In genomic region chr15:70362911-70363310, GRCh38 we compare ENCODE assay signal across 8 cellular contexts.
DNase-seq lines count a peak whose midpoint lies in the region; ATAC-seq and TF ChIP-seq lines count a peak whose summit lies in the region.

No MANE protein-coding gene starts in this region.

- H3K9me3 ChIP-seq in GM23248 (ENCODE audit: low read depth) (no peaks in the 10 kb centered on the region), right atrium auricular region (no peaks in the 10 kb centered on the region), thoracic aorta (no peaks in the 10 kb centered on the region)

- ATAC-seq in thoracic aorta (ENCODE audit: insufficient number of reproducible peaks, low FRiP score, low read depth) (no peak), HG03159 (IDR thresholded peaks at IDR 0.05; ENCODE audit: unreplicated experiment) (no peak)
- no peak for ATAC-seq in stimulated activated naive B cell treated with anti-CD40 and anti-IgM and Interleukin-4, amounts not matched to agents 10 μg/mL and 1 μg/mL and 100 μg/mL, for 72 hours (replicated peaks)

- H2AFZ ChIP-seq in GM23248: no peak overlapping the region

- peaks cover 0 to 8% of the 10 kb centered on the region in 2 donors for H3K27me3 Mint-ChIP-seq in stimulated activated naive B cell treated with anti-CD40 and anti-IgM and Interleukin-4, amounts not matched to agents 10 μg/mL and 1 μg/mL and 100 μg/mL, for 72 hours

- DNase-seq in 8988T: peak; percentile 55
- DNase-seq in GM23248: peak; percentile 33
- peak; percentile 58 for DNase-seq in right atrium auricular region (ENCODE audit: low spot score)
- no peak for DNase-seq in thoracic aorta (ENCODE audit: low spot score)
- no peak for DNase-seq in stimulated activated naive B cell treated with anti-CD40 and anti-IgM and Interleukin-4, amounts not matched to agents 10 μg/mL and 1 μg/mL and 100 μg/mL, for 72 hours
- DNase-seq in SIG-M5 (lab: John Stamatoyannopoulos, UW): no peak

- H3K27me3 ChIP-seq in GM23248 (replicated peaks; ENCODE audit: insufficient read depth) (no peaks in the 10 kb centered on the region), right atrium auricular region (no peaks in the 10 kb centered on the region), thoracic aorta (replicated peaks; ENCODE audit: insufficient read depth) (no peaks in the 10 kb centered on the region)

- H3K27ac Mint-ChIP-seq in stimulated activated naive B cell treated with anti-CD40 and anti-IgM and Interleukin-4, amounts not matched to agents 10 μg/mL and 1 μg/mL and 100 μg/mL, for 72 hours: no peak overlapping the region

- H3K36me3 Mint-ChIP-seq in stimulated activated naive B cell treated with anti-CD40 and anti-IgM and Interleukin-4, amounts not matched to agents 10 μg/mL and 1 μg/mL and 100 μg/mL, for 72 hours: no peaks in the 10 kb centered on the region

- H3K4me1 ChIP-seq in GM23248 (ENCODE audit: insufficient read depth) (no peaks in the 10 kb centered on the region), right atrium auricular region (no peaks in the 10 kb centered on the region), thoracic aorta (ENCODE audit: control insufficient read depth in 1 of 2, low read depth in 2 of 2) (no peaks in the 10 kb centered on the region)

- no peaks in the 10 kb centered on the region for H4K20me1 ChIP-seq in GM23248 (ENCODE audit: insufficient read depth)

- H3K9me3 Mint-ChIP-seq in stimulated activated naive B cell treated with anti-CD40 and anti-IgM and Interleukin-4, amounts not matched to agents 10 μg/mL and 1 μg/mL and 100 μg/mL, for 72 hours: peaks cover 2 to 3% of the 10 kb centered on the region in 2 donors

- peaks cover 8% of the 10 kb centered on the region; the same call in 1 of the 2 replicates for H3F3A ChIP-seq in GM23248 (ENCODE audit: insufficient read depth)

- no peaks in the 10 kb centered on the region for H3K9me2 ChIP-seq in GM23248 (ENCODE audit: insufficient read depth)

- no peak overlapping the region for H3K4me2 ChIP-seq in GM23248 (ENCODE audit: unreplicated experiment)

- H3K4me3 Mint-ChIP-seq in stimulated activated naive B cell treated with anti-CD40 and anti-IgM and Interleukin-4, amounts not matched to agents 10 μg/mL and 1 μg/mL and 100 μg/mL, for 72 hours: no peak overlapping the region

- no peak overlapping the region for H3K9ac ChIP-seq in GM23248

- H3K4me3 ChIP-seq in GM23248 (no peak overlapping the region), right atrium auricular region (no peak overlapping the region), thoracic aorta (no peak overlapping the region)

- H3K4me1 Mint-ChIP-seq in stimulated activated naive B cell treated with anti-CD40 and anti-IgM and Interleukin-4, amounts not matched to agents 10 μg/mL and 1 μg/mL and 100 μg/mL, for 72 hours: peaks cover 16 to 23% of the 10 kb centered on the region in 2 donors

- H3K36me3 ChIP-seq in GM23248 (ENCODE audit: low read depth) (no peaks in the 10 kb centered on the region), right atrium auricular region (no peaks in the 10 kb centered on the region), thoracic aorta (no peaks in the 10 kb centered on the region)

- WGBS in GM23248 (ENCODE audit: low coverage in 1 of 2, low lambda C conversion rate in 2 of 2, missing lambda C conversion rate in 2 of 2), 2 experiments: 41 to 47% methylated on average over 6 of the region's 6 CpGs

- H3K79me2 ChIP-seq in GM23248 (ENCODE audit: insufficient read depth): no peaks in the 10 kb centered on the region

- TF ChIP-seq CTCF in VCaP (conservative IDR thresholded peaks at IDR 0.05) (peak; percentile 70), right atrium auricular region (IDR thresholded peaks at IDR 0.05) (peak; percentile 52 to 89), thoracic aorta (IDR thresholded peaks at IDR 0.05) (peak; percentile 63)

- H3K27ac ChIP-seq in GM23248 (no peak overlapping the region), VCaP (no peak overlapping the region), right atrium auricular region (no peak overlapping the region), thoracic aorta (no peak overlapping the region)

- in situ Hi-C loops in GM23248 (cut with MboI): no loop called here

Comparison
In these comparisons a context has a peak if more than half of its experiments do, and no peak if none do; other contexts are left out.
1. DNase-seq: peak in 8988T (single experiment), GM23248 (single experiment) and right atrium auricular region (single experiment); none in thoracic aorta (single experiment), stimulated activated naive B cell treated with anti-CD40 and anti-IgM and Interleukin-4, amounts not matched to agents 10 μg/mL and 1 μg/mL and 100 μg/mL, for 72 hours (single experiment) and SIG-M5 (single experiment).
2. Peak in every context shown above with its lines, with median percentiles within 50 percentile points of each other: CTCF ChIP-seq.